ENCODE assay signal across 29 cellular contexts in genomic region chr2:171855401-171855800, GRCh38. TPM values are rescaled to one million over a fixed set of nuclear protein-coding genes. Genes with fewer than 3 reads are reported as not detected.
A peak's percentile ranks its signal among the peaks of the same experiment; 100 is the strongest.
DNase-seq lines count a peak whose midpoint lies in the region; ATAC-seq and TF ChIP-seq lines count a peak whose summit lies in the region.
"Had no signal": no experiment of that assay in that cellular context is flagged by ENCODE, and none has a peak within 500 bp of the region (broad histone marks: within the 10 kb centered on the region; RNA-seq: fewer than 3 reads in every experiment).

No MANE protein-coding gene starts in this region.

- no peak for ATAC-seq in HG02981 (IDR thresholded peaks at IDR 0.05; ENCODE audit: unreplicated experiment)
- ATAC-seq: activated T-cell treated with anti-CD3 and anti-CD28 coated beads, Interleukin-2, amount 50 U/mL, for 72 hours; esophagus mucosa; Panc1; pancreas; upper lobe of right lung; WTC11 had no signal

- peaks cover 2% of the 10 kb centered on the region for H3K36me3 ChIP-seq in SJCRH30
- H3K36me3 ChIP-seq: pancreas, right atrium auricular region had no signal

- H3K27ac ChIP-seq in SJCRH30: no peak overlapping the region
- H3K27ac ChIP-seq: pancreas, spleen, upper lobe of right lung had no signal

- H3K4me3 ChIP-seq in fibroblast of pulmonary artery (replicated peaks; ENCODE audit: low read depth, low read length) (no peak overlapping the region), SJCRH30 (no peak overlapping the region)
- H3K4me3 ChIP-seq: lung, pancreas, right atrium auricular region, spleen, upper lobe of right lung had no signal

- peak; percentile 71 for DNase-seq in GM03348 (ENCODE audit: low spot score)
- DNase-seq in astrocyte of the hippocampus (ENCODE audit: low read depth, low spot score): peak; percentile 58
- peak; percentile 47 for DNase-seq in fibroblast of pulmonary artery (ENCODE audit: low read depth)
- peak; percentile 45 for DNase-seq in superior temporal gyrus (ENCODE audit: extremely low spot score)
- DNase-seq in NCI-H510A (lab: John Stamatoyannopoulos, UW): no peak
- DNase-seq in SJCRH30: no peak
- DNase-seq: activated CD4-positive, alpha-beta T cell treated with anti-CD3 and anti-CD28 coated beads, Interleukin-2, amount 50 U/mL, for 1 hour; activated naive CD4-positive, alpha-beta T cell; activated T-cell treated with anti-CD3 and anti-CD28 coated beads, Interleukin-2, amount 50 U/mL, for 72 hours; Calu3; cortex of kidney; HCEC 1CT; KG1; kidney glomerular epithelial cell; MM.1S; NCI-H1417; NCI-H2029 treated with DMSO at 0.1 percent for 48 hours; NCI-H526 treated with DMSO at 0.1 percent for 48 hours; pancreas; SHP77 treated with DMSO at 0.1 percent for 48 hours; spleen; stimulated activated CD4-positive, alpha-beta T cell treated with anti-CD3 and anti-CD28 coated beads, Interleukin-2, amount 100 ng/mL, for 48 hours; upper lobe of right lung had no signal

- H3K9me3 ChIP-seq in SJCRH30 (replicated peaks): no peaks in the 10 kb centered on the region
- H3K9me3 ChIP-seq: pancreas, right atrium auricular region, spleen, upper lobe of right lung had no signal

- no peaks in the 10 kb centered on the region for H3K4me1 ChIP-seq in SJCRH30
- H3K4me1 ChIP-seq: pancreas, spleen, upper lobe of right lung had no signal

- no peak for TF ChIP-seq CTCF in fibroblast of pulmonary artery (IDR thresholded peaks at IDR 0.05; ENCODE audit: low read length, missing control alignments)

- no peaks in the 10 kb centered on the region for H3K27me3 ChIP-seq in SJCRH30
- H3K27me3 ChIP-seq: pancreas, right atrium auricular region, spleen, upper lobe of right lung had no signal

RNA-seq across cellular contexts. Expression of gene SLC25A12, which starts 38.6 kb away (rescaled TPM):
- 22.9 and 23.6 TPM in 2 replicates for total RNA-seq in SJCRH30 (2014; rRNA removed; shearing (Covaris generic))

Comparison
In these comparisons a context has a peak if more than half of its experiments do, and no peak if none do; other contexts are left out.
1. DNase-seq: peak in GM03348 (single experiment), astrocyte of the hippocampus (single experiment), fibroblast of pulmonary artery (single experiment) and superior temporal gyrus (single experiment); none in NCI-H510A (single experiment) and SJCRH30 (0 of 2).